7 cellular contexts compared by ENCODE assay signal in the genomic region with DNA sequence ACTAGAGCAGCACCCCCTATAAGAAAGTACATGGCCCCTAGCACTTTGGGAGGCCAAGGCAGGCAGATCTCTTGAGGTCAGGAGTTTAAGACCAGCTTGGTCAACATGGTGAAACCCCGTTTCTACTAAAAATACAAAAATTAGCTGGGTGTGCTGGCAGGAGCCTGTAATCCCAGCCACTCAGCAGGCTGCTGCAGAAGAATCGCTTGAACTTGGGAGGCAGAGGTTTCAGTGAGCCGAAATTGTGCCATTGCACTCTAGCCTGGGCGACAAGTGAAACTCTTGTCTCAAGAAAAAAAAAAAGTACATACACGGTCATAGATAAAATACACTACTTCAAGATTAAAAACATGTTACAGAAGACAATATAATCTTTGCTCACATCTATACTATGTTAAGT.
"Had no signal": no experiment of that assay in that cellular context is flagged by ENCODE, and none has a peak within 500 bp of the region (broad histone marks: within the 10 kb centered on the region; RNA-seq: fewer than 3 reads in every experiment).

No MANE protein-coding gene starts in this region.

- H3K4me1 Mint-ChIP-seq: GM23338, H9, IgD-negative memory B cell had no signal

- H3K4me3 Mint-ChIP-seq: GM23338, H9, HFFc6, IgD-negative memory B cell had no signal

- DNase-seq: H9, HFFc6 had no signal

- H3K27ac ChIP-seq: HL-60 had no signal

- H3K4me2 ChIP-seq: GM23338 had no signal

- H3K27ac Mint-ChIP-seq: GM23338, H9, HFFc6, IgD-negative memory B cell had no signal

- H3K36me3 Mint-ChIP-seq: IgD-negative memory B cell had no signal

- H3K9me3 Mint-ChIP-seq: GM23338, H9, HFFc6, IgD-negative memory B cell had no signal

- H3K4me3 ChIP-seq: GM23338 had no signal

- ATAC-seq: GM23338, HCT116, HepG2 had no signal

- H2AFZ ChIP-seq: GM23338 had no signal
